1 cellular context compared by ENCODE assay signal in genomic region chr11:102391549-102392237, GRCh38.
A peak's percentile ranks its signal among the peaks of the same experiment; 100 is the strongest.
TF ChIP-seq lines count a peak whose summit lies in the region.

No MANE protein-coding gene starts in this region.

TF ChIP-seq in GM12878, 131 proteins besides CTCF, POLR2A, EP300 and RAD21:
- TF ChIP-seq RAD51 (IDR thresholded peaks at IDR 0.05) (no peak), POLR2AphosphoS2 (IDR thresholded peaks at IDR 0.05; ENCODE audit: low read depth, low read length) (0 out of 2 replicates have a peak, but pooled peaks have one; percentile 1), MEF2A (IDR thresholded peaks at IDR 0.05; ENCODE audit: insufficient read depth, low read depth, low read length) (no peak), WRNIP1 (IDR thresholded peaks at IDR 0.05; ENCODE audit: borderline replicate concordance, low read depth, low read length) (no peak)
- TF ChIP-seq, protein P1, sequence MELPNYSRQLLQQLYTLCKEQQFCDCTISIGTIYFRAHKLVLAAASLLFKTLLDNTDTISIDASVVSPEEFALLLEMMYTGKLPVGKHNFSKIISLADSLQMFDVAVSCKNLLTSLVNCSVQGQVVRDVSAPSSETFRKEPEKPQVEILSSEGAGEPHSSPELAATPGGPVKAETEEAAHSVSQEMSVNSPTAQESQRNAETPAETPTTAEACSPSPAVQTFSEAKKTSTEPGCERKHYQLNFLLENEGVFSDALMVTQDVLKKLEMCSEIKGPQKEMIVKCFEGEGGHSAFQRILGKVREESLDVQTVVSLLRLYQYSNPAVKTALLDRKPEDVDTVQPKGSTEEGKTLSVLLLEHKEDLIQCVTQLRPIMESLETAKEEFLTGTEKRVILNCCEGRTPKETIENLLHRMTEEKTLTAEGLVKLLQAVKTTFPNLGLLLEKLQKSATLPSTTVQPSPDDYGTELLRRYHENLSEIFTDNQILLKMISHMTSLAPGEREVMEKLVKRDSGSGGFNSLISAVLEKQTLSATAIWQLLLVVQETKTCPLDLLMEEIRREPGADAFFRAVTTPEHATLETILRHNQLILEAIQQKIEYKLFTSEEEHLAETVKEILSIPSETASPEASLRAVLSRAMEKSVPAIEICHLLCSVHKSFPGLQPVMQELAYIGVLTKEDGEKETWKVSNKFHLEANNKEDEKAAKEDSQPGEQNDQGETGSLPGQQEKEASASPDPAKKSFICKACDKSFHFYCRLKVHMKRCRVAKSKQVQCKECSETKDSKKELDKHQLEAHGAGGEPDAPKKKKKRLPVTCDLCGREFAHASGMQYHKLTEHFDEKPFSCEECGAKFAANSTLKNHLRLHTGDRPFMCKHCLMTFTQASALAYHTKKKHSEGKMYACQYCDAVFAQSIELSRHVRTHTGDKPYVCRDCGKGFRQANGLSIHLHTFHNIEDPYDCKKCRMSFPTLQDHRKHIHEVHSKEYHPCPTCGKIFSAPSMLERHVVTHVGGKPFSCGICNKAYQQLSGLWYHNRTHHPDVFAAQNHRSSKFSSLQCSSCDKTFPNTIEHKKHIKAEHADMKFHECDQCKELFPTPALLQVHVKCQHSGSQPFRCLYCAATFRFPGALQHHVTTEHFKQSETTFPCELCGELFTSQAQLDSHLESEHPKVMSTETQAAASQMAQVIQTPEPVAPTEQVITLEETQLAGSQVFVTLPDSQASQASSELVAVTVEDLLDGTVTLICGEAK (IDR thresholded peaks at IDR 0.05; ENCODE audit: borderline replicate concordance) = no peak
